ENCODE assay signal across 1 cellular context in the genomic region with DNA sequence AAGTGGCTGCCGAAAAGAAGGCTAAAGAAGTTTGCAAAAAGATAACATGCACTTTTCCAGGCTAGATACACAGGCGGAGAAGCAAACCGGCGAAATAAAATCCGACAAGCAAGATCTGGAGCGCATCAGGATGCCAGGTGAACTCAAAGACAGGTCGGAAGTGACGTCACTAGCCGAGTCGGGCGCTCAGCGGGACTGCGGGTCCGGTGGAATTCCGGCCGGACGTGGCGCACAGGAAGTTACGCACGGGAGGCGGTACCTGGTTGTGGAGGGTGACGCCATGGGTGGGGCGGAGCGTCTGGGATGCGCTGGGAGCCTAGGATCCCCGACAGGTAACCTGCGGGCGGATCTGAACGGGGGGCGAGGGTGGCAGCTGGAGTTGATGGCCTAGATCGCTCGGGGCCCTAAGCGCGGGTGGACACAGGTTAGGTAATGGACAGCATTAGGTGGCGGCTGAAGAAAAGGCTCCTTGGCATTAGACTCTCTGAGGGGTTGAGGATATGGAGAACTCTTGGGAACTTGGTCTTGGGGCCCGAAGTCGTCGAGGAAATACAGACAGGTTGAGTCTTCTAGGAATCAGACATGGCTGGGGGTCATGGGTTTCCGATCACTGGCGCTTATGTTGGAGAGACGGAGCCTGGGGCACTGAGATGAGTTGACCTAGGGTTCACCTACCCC.
TF ChIP-seq lines count a peak whose summit lies in the region.

No MANE protein-coding gene starts in this region.

TF ChIP-seq in HepG2, 621 proteins besides CTCF, POLR2A, EP300 and RAD21 (continued from another document and continues in another):
- TF ChIP-seq, protein P1, sequence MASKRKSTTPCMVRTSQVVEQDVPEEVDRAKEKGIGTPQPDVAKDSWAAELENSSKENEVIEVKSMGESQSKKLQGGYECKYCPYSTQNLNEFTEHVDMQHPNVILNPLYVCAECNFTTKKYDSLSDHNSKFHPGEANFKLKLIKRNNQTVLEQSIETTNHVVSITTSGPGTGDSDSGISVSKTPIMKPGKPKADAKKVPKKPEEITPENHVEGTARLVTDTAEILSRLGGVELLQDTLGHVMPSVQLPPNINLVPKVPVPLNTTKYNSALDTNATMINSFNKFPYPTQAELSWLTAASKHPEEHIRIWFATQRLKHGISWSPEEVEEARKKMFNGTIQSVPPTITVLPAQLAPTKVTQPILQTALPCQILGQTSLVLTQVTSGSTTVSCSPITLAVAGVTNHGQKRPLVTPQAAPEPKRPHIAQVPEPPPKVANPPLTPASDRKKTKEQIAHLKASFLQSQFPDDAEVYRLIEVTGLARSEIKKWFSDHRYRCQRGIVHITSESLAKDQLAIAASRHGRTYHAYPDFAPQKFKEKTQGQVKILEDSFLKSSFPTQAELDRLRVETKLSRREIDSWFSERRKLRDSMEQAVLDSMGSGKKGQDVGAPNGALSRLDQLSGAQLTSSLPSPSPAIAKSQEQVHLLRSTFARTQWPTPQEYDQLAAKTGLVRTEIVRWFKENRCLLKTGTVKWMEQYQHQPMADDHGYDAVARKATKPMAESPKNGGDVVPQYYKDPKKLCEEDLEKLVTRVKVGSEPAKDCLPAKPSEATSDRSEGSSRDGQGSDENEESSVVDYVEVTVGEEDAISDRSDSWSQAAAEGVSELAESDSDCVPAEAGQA (IDR thresholded peaks at IDR 0.05; ENCODE audit: low read depth), result peak; percentile 98
- TF ChIP-seq, protein P1 (CRISPR knock-in tag; IDR thresholded peaks at IDR 0.05; ENCODE audit: borderline replicate concordance), result no peak
- TF ChIP-seq FOXK1 (CRISPR knock-in tag; IDR thresholded peaks at IDR 0.05; ENCODE audit: borderline replicate concordance, low read depth) (peak; percentile 89; the same call in 1 of the 2 replicates), SAFB2 (CRISPR knock-in tag; IDR thresholded peaks at IDR 0.05; ENCODE audit: borderline replicate concordance, low read depth) (no peak; the same call in 1 of the 2 replicates), CBX2 (IDR thresholded peaks at IDR 0.05; ENCODE audit: low read depth, low read length) (no peak), CBX2 (CRISPR knock-in tag; IDR thresholded peaks at IDR 0.05; ENCODE audit: low read depth) (no peak), KDM4B (CRISPR knock-in tag; IDR thresholded peaks at IDR 0.05) (peak; percentile 80; the same call in 1 of the 2 replicates), FOXJ3 (CRISPR knock-in tag; IDR thresholded peaks at IDR 0.05; ENCODE audit: borderline replicate concordance) (no peak), ZNF367 (CRISPR knock-in tag; IDR thresholded peaks at IDR 0.05; ENCODE audit: borderline replicate concordance) (no peak), TMF1 (CRISPR knock-in tag; IDR thresholded peaks at IDR 0.05; ENCODE audit: low read depth) (peak; percentile 74; the same call in 1 of the 2 replicates), ZNF274 (CRISPR knock-in tag; IDR thresholded peaks at IDR 0.05) (peak; percentile 63; the same call in 1 of the 2 replicates), HNRNPLL (IDR thresholded peaks at IDR 0.05; ENCODE audit: low read depth, low read length, poor library complexity, severe bottlenecking) (peak; percentile 94), ZSCAN9 (CRISPR knock-in tag; IDR thresholded peaks at IDR 0.05; ENCODE audit: borderline replicate concordance) (peak; percentile 48; the same call in 1 of the 2 replicates), MXD4 (CRISPR knock-in tag; IDR thresholded peaks at IDR 0.05) (peak; percentile 71), PLRG1 (conservative IDR thresholded peaks at IDR 0.05) (no peak), ZNF678 (CRISPR knock-in tag; IDR thresholded peaks at IDR 0.05) (no peak), NFKB2 (CRISPR knock-in tag; IDR thresholded peaks at IDR 0.05; ENCODE audit: borderline replicate concordance) (peak; percentile 60; the same call in 1 of the 2 replicates), THYN1 (CRISPR knock-in tag; IDR thresholded peaks at IDR 0.05; ENCODE audit: borderline replicate concordance, low read depth) (0 out of 2 replicates have a peak, but pooled peaks have one; percentile 44), ZNF33A (CRISPR knock-in tag; IDR thresholded peaks at IDR 0.05; ENCODE audit: borderline replicate concordance) (no peak), KLF16 (CRISPR knock-in tag; IDR thresholded peaks at IDR 0.05) (0 out of 4 replicates have a peak, but pooled peaks of 1 of the 2 experiments have one; percentile 8), ZNF670 (CRISPR knock-in tag; IDR thresholded peaks at IDR 0.05; ENCODE audit: borderline replicate concordance) (no peak), ZNF501 (CRISPR knock-in tag; IDR thresholded peaks at IDR 0.05) (peak; percentile 82), SMARCC2 (IDR thresholded peaks at IDR 0.05) (no peak), KLF9 (CRISPR knock-in tag; IDR thresholded peaks at IDR 0.05; ENCODE audit: low read depth) (no peak), NFYC (CRISPR knock-in tag; IDR thresholded peaks at IDR 0.05) (no peak; the same call in 1 of the 2 replicates), ZNF792 (CRISPR knock-in tag; IDR thresholded peaks at IDR 0.05) (peak; percentile 69; the same call in 1 of the 2 replicates), ERF (CRISPR knock-in tag; IDR thresholded peaks at IDR 0.05) (peak; percentile 92), NFYB (CRISPR knock-in tag; IDR thresholded peaks at IDR 0.05) (0 out of 2 replicates have a peak, but pooled peaks have one; percentile 37), MEIS1 (CRISPR knock-in tag; IDR thresholded peaks at IDR 0.05; ENCODE audit: borderline replicate concordance) (no peak), ARID2 (CRISPR knock-in tag; IDR thresholded peaks at IDR 0.05; ENCODE audit: borderline replicate concordance) (no peak), ZNF10 (CRISPR knock-in tag; IDR thresholded peaks at IDR 0.05; ENCODE audit: borderline replicate concordance, low read depth) (no peak), ZMAT3 (CRISPR knock-in tag; conservative IDR thresholded peaks at IDR 0.05) (0 out of 2 replicates have a peak, but pooled peaks have one; percentile 63), HNF4G (IDR thresholded peaks at IDR 0.05; ENCODE audit: borderline replicate concordance, low read depth, low read length) (no peak), HNF4G (CRISPR knock-in tag; IDR thresholded peaks at IDR 0.05; ENCODE audit: borderline replicate concordance, low read depth) (no peak), ZNF629 (CRISPR knock-in tag; conservative IDR thresholded peaks at IDR 0.05) (no peak), ZNF33B (CRISPR knock-in tag; IDR thresholded peaks at IDR 0.05) (no peak)
- TF ChIP-seq, protein P2, sequence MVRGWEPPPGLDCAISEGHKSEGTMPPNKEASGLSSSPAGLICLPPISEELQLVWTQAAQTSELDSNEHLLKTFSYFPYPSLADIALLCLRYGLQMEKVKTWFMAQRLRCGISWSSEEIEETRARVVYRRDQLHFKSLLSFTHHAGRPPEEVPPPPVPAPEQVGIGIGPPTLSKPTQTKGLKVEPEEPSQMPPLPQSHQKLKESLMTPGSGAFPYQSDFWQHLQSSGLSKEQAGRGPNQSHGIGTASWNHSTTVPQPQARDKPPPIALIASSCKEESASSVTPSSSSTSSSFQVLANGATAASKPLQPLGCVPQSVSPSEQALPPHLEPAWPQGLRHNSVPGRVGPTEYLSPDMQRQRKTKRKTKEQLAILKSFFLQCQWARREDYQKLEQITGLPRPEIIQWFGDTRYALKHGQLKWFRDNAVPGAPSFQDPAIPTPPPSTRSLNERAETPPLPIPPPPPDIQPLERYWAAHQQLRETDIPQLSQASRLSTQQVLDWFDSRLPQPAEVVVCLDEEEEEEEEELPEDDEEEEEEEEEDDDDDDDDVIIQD (CRISPR knock-in tag; IDR thresholded peaks at IDR 0.05; ENCODE audit: low read depth), result peak; percentile 13; the same call in 1 of the 2 replicates
- TF ChIP-seq, protein P3, sequence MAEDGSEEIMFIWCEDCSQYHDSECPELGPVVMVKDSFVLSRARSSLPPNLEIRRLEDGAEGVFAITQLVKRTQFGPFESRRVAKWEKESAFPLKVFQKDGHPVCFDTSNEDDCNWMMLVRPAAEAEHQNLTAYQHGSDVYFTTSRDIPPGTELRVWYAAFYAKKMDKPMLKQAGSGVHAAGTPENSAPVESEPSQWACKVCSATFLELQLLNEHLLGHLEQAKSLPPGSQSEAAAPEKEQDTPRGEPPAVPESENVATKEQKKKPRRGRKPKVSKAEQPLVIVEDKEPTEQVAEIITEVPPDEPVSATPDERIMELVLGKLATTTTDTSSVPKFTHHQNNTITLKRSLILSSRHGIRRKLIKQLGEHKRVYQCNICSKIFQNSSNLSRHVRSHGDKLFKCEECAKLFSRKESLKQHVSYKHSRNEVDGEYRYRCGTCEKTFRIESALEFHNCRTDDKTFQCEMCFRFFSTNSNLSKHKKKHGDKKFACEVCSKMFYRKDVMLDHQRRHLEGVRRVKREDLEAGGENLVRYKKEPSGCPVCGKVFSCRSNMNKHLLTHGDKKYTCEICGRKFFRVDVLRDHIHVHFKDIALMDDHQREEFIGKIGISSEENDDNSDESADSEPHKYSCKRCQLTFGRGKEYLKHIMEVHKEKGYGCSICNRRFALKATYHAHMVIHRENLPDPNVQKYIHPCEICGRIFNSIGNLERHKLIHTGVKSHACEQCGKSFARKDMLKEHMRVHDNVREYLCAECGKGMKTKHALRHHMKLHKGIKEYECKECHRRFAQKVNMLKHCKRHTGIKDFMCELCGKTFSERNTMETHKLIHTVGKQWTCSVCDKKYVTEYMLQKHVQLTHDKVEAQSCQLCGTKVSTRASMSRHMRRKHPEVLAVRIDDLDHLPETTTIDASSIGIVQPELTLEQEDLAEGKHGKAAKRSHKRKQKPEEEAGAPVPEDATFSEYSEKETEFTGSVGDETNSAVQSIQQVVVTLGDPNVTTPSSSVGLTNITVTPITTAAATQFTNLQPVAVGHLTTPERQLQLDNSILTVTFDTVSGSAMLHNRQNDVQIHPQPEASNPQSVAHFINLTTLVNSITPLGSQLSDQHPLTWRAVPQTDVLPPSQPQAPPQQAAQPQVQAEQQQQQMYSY (CRISPR knock-in tag; IDR thresholded peaks at IDR 0.05), result no peak
- TF ChIP-seq, protein P4, sequence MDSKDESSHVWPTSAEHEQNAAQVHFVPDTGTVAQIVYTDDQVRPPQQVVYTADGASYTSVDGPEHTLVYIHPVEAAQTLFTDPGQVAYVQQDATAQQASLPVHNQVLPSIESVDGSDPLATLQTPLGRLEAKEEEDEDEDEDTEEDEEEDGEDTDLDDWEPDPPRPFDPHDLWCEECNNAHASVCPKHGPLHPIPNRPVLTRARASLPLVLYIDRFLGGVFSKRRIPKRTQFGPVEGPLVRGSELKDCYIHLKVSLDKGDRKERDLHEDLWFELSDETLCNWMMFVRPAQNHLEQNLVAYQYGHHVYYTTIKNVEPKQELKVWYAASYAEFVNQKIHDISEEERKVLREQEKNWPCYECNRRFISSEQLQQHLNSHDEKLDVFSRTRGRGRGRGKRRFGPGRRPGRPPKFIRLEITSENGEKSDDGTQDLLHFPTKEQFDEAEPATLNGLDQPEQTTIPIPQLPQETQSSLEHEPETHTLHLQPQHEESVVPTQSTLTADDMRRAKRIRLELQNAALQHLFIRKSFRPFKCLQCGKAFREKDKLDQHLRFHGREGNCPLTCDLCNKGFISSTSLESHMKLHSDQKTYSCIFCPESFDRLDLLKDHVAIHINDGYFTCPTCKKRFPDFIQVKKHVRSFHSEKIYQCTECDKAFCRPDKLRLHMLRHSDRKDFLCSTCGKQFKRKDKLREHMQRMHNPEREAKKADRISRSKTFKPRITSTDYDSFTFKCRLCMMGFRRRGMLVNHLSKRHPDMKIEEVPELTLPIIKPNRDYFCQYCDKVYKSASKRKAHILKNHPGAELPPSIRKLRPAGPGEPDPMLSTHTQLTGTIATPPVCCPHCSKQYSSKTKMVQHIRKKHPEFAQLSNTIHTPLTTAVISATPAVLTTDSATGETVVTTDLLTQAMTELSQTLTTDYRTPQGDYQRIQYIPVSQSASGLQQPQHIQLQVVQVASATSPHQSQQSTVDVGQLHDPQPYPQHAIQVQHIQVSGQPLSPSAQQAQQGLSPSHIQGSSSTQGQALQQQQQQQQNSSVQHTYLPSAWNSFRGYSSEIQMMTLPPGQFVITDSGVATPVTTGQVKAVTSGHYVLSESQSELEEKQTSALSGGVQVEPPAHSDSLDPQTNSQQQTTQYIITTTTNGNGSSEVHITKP (CRISPR knock-in tag; IDR thresholded peaks at IDR 0.05; ENCODE audit: low read depth), result no peak
- TF ChIP-seq, protein P5, sequence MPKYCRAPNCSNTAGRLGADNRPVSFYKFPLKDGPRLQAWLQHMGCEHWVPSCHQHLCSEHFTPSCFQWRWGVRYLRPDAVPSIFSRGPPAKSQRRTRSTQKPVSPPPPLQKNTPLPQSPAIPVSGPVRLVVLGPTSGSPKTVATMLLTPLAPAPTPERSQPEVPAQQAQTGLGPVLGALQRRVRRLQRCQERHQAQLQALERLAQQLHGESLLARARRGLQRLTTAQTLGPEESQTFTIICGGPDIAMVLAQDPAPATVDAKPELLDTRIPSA (CRISPR knock-in tag; IDR thresholded peaks at IDR 0.05; ENCODE audit: borderline replicate concordance), result no peak
- TF ChIP-seq, protein P6, sequence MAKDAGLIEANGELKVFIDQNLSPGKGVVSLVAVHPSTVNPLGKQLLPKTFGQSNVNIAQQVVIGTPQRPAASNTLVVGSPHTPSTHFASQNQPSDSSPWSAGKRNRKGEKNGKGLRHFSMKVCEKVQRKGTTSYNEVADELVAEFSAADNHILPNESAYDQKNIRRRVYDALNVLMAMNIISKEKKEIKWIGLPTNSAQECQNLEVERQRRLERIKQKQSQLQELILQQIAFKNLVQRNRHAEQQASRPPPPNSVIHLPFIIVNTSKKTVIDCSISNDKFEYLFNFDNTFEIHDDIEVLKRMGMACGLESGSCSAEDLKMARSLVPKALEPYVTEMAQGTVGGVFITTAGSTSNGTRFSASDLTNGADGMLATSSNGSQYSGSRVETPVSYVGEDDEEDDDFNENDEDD (CRISPR knock-in tag; IDR thresholded peaks at IDR 0.05; ENCODE audit: borderline replicate concordance), result peak; percentile 56; the same call in 1 of the 2 replicates
- TF ChIP-seq, protein P7, sequence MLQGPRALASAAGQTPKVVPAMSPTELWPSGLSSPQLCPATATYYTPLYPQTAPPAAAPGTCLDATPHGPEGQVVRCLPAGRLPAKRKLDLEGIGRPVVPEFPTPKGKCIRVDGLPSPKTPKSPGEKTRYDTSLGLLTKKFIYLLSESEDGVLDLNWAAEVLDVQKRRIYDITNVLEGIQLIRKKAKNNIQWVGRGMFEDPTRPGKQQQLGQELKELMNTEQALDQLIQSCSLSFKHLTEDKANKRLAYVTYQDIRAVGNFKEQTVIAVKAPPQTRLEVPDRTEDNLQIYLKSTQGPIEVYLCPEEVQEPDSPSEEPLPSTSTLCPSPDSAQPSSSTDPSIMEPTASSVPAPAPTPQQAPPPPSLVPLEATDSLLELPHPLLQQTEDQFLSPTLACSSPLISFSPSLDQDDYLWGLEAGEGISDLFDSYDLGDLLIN (CRISPR knock-in tag; IDR thresholded peaks at IDR 0.05; ENCODE audit: borderline replicate concordance), result no peak
